Comparison of ENCODE assay signal across 1 cellular context in genomic region chr10:89373916-89374711, GRCh38.
TF ChIP-seq lines count a peak whose summit lies in the region.

No MANE protein-coding gene starts in this region.

TF ChIP-seq in GM23338, 12 proteins besides CTCF, POLR2A, EP300 and RAD21 (continued from another document):
- TF ChIP-seq ZNF462 (CRISPR knock-in tag; IDR thresholded peaks at IDR 0.05): no peak
- no peak for TF ChIP-seq ZNF114 (CRISPR knock-in tag; IDR thresholded peaks at IDR 0.05)
- TF ChIP-seq CREB1 (CRISPR knock-in tag; IDR thresholded peaks at IDR 0.05; ENCODE audit: low read depth): no peak
